1 cellular context compared by ENCODE assay signal in genomic region chr6:95576218-95576617, GRCh38.
TF ChIP-seq lines count a peak whose summit lies in the region.

No MANE protein-coding gene starts in this region.

TF ChIP-seq in HCT116, 20 proteins besides CTCF, POLR2A, EP300 and RAD21 (continued from another document):
- no peak for TF ChIP-seq ZBTB33 (IDR thresholded peaks at IDR 0.05; ENCODE audit: extremely low read depth, insufficient replicate concordance, low read length)
- TF ChIP-seq FOSL1 (IDR thresholded peaks at IDR 0.05; ENCODE audit: low read depth) = no peak
- no peak for TF ChIP-seq ZNF274 (IDR thresholded peaks at IDR 0.05; ENCODE audit: low read depth, low read length)
- no peak for TF ChIP-seq JUND (IDR thresholded peaks at IDR 0.05)
- no peak for TF ChIP-seq EGR1 (IDR thresholded peaks at IDR 0.05; ENCODE audit: low read depth)
- TF ChIP-seq EZH2 (IDR thresholded peaks at IDR 0.05) = no peak
- TF ChIP-seq YY1 (IDR thresholded peaks at IDR 0.05; ENCODE audit: extremely low read depth, insufficient replicate concordance, low read depth, low read length) = no peak
- no peak for TF ChIP-seq SRF (IDR thresholded peaks at IDR 0.05; ENCODE audit: low read depth)
- TF ChIP-seq CBX3 (IDR thresholded peaks at IDR 0.05; ENCODE audit: low read depth) = no peak
- no peak for TF ChIP-seq TCF7L2 (IDR thresholded peaks at IDR 0.05; ENCODE audit: borderline replicate concordance, extremely low read depth, insufficient read depth, insufficient read length)
- TF ChIP-seq SIN3A (IDR thresholded peaks at IDR 0.05; ENCODE audit: low read depth) = no peak
- TF ChIP-seq SP1 (IDR thresholded peaks at IDR 0.05; ENCODE audit: low read depth) = no peak
- no peak for TF ChIP-seq POLR2AphosphoS5 (IDR thresholded peaks at IDR 0.05; ENCODE audit: low read depth, low read length)
